Comparison of ENCODE assay signal across 1 cellular context in the genomic region with DNA sequence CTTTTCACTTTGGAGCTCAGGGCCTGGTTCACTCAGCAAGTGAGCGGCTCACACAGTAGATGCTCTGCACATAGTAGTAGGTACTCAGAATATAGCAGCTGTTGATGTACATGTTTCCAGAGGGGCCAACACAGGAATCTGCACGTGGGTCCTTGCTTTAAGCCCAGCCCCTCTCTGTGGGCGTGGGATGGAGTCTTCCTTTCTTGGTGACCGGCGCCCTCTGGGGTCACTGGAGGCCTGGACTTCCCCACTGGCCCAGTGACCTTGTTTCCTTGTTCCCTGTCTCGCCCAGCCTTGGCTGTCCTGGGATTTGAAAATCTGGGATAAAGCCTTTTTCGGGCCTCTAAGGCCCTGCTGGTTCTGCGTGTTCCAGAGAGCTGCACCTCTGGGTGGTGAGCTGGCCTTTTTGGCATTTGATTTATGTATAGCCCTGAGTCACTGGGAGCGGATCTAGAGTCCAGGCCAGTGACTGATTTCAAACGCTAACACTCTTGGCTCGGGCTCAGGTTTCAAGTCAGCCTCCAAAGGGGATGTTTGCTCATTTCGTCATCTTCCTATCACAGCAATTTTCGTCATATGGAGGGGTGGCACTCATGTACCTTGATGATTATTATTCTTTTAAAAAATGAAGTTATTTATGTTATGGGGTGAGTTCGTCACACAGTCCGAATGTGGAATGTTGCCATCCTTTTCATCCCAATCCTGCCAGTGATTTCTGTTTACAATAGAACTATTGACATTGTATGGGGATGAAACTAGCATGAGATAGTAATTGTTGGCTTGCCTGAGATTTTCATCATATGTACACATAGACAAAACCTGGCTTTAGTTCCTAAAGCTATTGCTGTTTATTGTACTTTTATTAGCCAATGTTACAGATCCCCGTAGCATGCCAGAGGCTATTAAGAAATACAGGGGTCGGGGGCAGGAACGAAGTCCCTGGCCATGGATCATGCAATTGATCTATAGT.
TF ChIP-seq lines count a peak whose summit lies in the region.

No MANE protein-coding gene starts in this region.

TF ChIP-seq in K562, 482 proteins besides CTCF, POLR2A, EP300 and RAD21 (continued from another document and continues in another):
- TF ChIP-seq, protein P1, sequence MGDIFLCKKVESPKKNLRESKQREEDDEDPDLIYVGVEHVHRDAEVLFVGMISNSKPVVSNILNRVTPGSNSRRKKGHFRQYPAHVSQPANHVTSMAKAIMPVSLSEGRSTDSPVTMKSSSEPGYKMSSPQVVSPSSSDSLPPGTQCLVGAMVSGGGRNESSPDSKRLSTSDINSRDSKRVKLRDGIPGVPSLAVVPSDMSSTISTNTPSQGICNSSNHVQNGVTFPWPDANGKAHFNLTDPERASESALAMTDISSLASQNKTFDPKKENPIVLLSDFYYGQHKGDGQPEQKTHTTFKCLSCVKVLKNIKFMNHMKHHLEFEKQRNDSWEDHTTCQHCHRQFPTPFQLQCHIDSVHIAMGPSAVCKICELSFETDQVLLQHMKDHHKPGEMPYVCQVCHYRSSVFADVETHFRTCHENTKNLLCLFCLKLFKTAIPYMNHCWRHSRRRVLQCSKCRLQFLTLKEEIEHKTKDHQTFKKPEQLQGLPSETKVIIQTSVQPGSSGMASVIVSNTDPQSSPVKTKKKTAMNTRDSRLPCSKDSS (IDR thresholded peaks at IDR 0.05; ENCODE audit: low read depth, partially characterized antibody) = no peak
- TF ChIP-seq ZFX (CRISPR knock-in tag; IDR thresholded peaks at IDR 0.05) = peak; percentile 85
- TF ChIP-seq STAT5B (CRISPR knock-in tag; IDR thresholded peaks at IDR 0.05) = no peak
- TF ChIP-seq ZNF444 (CRISPR knock-in tag; IDR thresholded peaks at IDR 0.05) = no peak
- TF ChIP-seq, protein P2, sequence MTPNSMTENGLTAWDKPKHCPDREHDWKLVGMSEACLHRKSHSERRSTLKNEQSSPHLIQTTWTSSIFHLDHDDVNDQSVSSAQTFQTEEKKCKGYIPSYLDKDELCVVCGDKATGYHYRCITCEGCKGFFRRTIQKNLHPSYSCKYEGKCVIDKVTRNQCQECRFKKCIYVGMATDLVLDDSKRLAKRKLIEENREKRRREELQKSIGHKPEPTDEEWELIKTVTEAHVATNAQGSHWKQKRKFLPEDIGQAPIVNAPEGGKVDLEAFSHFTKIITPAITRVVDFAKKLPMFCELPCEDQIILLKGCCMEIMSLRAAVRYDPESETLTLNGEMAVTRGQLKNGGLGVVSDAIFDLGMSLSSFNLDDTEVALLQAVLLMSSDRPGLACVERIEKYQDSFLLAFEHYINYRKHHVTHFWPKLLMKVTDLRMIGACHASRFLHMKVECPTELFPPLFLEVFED (CRISPR knock-in tag; conservative IDR thresholded peaks at IDR 0.05) = no peak
- no peak for TF ChIP-seq ZBTB8A (IDR thresholded peaks at IDR 0.05; ENCODE audit: partially characterized antibody)
- no peak for TF ChIP-seq FIP1L1 (IDR thresholded peaks at IDR 0.05; ENCODE audit: low read depth, low read length, poor library complexity, severe bottlenecking)
- peak; percentile 17 to 57 for TF ChIP-seq MAZ (CRISPR knock-in tag; conservative IDR thresholded peaks at IDR 0.05 in 1 of 2, IDR thresholded peaks at IDR 0.05 in 1 of 2)
- TF ChIP-seq MTA1 (IDR thresholded peaks at IDR 0.05; ENCODE audit: borderline replicate concordance) = 0 out of 2 replicates have a peak, but pooled peaks have one; percentile 50
- no peak for TF ChIP-seq KHSRP (IDR thresholded peaks at IDR 0.05)
- peak; percentile 69; the same call in 1 of the 2 replicates for TF ChIP-seq POLR2H (tag; IDR thresholded peaks at IDR 0.05; ENCODE audit: low read depth)
- TF ChIP-seq PHTF2 (CRISPR knock-in tag; IDR thresholded peaks at IDR 0.05) = no peak
- TF ChIP-seq NCOA1 (IDR thresholded peaks at IDR 0.05; ENCODE audit: low read depth) = peak; percentile 69; the same call in 1 of the 2 replicates
- TF ChIP-seq, protein P3, sequence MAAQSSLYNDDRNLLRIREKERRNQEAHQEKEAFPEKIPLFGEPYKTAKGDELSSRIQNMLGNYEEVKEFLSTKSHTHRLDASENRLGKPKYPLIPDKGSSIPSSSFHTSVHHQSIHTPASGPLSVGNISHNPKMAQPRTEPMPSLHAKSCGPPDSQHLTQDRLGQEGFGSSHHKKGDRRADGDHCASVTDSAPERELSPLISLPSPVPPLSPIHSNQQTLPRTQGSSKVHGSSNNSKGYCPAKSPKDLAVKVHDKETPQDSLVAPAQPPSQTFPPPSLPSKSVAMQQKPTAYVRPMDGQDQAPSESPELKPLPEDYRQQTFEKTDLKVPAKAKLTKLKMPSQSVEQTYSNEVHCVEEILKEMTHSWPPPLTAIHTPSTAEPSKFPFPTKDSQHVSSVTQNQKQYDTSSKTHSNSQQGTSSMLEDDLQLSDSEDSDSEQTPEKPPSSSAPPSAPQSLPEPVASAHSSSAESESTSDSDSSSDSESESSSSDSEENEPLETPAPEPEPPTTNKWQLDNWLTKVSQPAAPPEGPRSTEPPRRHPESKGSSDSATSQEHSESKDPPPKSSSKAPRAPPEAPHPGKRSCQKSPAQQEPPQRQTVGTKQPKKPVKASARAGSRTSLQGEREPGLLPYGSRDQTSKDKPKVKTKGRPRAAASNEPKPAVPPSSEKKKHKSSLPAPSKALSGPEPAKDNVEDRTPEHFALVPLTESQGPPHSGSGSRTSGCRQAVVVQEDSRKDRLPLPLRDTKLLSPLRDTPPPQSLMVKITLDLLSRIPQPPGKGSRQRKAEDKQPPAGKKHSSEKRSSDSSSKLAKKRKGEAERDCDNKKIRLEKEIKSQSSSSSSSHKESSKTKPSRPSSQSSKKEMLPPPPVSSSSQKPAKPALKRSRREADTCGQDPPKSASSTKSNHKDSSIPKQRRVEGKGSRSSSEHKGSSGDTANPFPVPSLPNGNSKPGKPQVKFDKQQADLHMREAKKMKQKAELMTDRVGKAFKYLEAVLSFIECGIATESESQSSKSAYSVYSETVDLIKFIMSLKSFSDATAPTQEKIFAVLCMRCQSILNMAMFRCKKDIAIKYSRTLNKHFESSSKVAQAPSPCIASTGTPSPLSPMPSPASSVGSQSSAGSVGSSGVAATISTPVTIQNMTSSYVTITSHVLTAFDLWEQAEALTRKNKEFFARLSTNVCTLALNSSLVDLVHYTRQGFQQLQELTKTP (IDR thresholded peaks at IDR 0.05; ENCODE audit: low read depth in 1 of 2, partially characterized antibody in 2 of 2) = peak in 1 of 2 experiments; percentile 4
- TF ChIP-seq GATA2 (CRISPR knock-in tag; IDR thresholded peaks at IDR 0.05) = no peak
- no peak for TF ChIP-seq SNRNP70 (optimal IDR thresholded peaks at IDR 0.05; ENCODE audit: low read depth, low read length)
- no peak for TF ChIP-seq MYNN (IDR thresholded peaks at IDR 0.05)
- no peak for TF ChIP-seq MYNN (CRISPR knock-in tag; IDR thresholded peaks at IDR 0.05)
- TF ChIP-seq NFE2L1 (tag; IDR thresholded peaks at IDR 0.05; ENCODE audit: borderline replicate concordance, low read depth) = no peak
- TF ChIP-seq MTA3 (IDR thresholded peaks at IDR 0.05; ENCODE audit: borderline replicate concordance) = peak; percentile 81; the same call in 1 of the 2 replicates
- TF ChIP-seq, protein P4, sequence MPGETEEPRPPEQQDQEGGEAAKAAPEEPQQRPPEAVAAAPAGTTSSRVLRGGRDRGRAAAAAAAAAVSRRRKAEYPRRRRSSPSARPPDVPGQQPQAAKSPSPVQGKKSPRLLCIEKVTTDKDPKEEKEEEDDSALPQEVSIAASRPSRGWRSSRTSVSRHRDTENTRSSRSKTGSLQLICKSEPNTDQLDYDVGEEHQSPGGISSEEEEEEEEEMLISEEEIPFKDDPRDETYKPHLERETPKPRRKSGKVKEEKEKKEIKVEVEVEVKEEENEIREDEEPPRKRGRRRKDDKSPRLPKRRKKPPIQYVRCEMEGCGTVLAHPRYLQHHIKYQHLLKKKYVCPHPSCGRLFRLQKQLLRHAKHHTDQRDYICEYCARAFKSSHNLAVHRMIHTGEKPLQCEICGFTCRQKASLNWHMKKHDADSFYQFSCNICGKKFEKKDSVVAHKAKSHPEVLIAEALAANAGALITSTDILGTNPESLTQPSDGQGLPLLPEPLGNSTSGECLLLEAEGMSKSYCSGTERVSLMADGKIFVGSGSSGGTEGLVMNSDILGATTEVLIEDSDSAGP (CRISPR knock-in tag; IDR thresholded peaks at IDR 0.05) = no peak
- TF ChIP-seq POU5F1 (IDR thresholded peaks at IDR 0.05; ENCODE audit: borderline replicate concordance, low read depth, low read length, partially characterized antibody) = no peak
- 0 out of 2 replicates have a peak, but pooled peaks have one; percentile 5 for TF ChIP-seq ZNF384 (IDR thresholded peaks at IDR 0.05; ENCODE audit: low read depth, low read length)
- TF ChIP-seq, protein P5, sequence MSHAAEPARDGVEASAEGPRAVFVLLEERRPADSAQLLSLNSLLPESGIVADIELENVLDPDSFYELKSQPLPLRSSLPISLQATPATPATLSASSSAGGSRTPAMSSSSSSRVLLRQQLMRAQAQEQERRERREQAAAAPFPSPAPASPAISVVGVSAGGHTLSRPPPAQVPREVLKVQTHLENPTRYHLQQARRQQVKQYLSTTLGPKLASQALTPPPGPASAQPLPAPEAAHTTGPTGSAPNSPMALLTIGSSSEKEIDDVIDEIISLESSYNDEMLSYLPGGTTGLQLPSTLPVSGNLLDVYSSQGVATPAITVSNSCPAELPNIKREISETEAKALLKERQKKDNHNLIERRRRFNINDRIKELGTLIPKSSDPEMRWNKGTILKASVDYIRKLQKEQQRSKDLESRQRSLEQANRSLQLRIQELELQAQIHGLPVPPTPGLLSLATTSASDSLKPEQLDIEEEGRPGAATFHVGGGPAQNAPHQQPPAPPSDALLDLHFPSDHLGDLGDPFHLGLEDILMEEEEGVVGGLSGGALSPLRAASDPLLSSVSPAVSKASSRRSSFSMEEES (CRISPR knock-in tag; IDR thresholded peaks at IDR 0.05) = no peak
- TF ChIP-seq EGR1 (conservative IDR thresholded peaks at IDR 0.05) = peak; percentile 77
- peak; percentile 95 for TF ChIP-seq FOSL1 (tag; conservative IDR thresholded peaks at IDR 0.05)
- TF ChIP-seq, protein P6, sequence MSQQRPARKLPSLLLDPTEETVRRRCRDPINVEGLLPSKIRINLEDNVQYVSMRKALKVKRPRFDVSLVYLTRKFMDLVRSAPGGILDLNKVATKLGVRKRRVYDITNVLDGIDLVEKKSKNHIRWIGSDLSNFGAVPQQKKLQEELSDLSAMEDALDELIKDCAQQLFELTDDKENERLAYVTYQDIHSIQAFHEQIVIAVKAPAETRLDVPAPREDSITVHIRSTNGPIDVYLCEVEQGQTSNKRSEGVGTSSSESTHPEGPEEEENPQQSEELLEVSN (IDR thresholded peaks at IDR 0.05; ENCODE audit: borderline replicate concordance in 1 of 2, extremely low read depth in 1 of 2, insufficient read depth in 1 of 2, insufficient read length in 1 of 2, low read depth in 1 of 2, low read length in 1 of 2, poor library complexity in 1 of 2, severe bottlenecking in 1 of 2) = peak in 1 of 2 experiments; percentile 23
- no peak for TF ChIP-seq ZNF124 (CRISPR knock-in tag; IDR thresholded peaks at IDR 0.05)
- TF ChIP-seq SRSF1 (IDR thresholded peaks at IDR 0.05; ENCODE audit: low read depth, low read length) = no peak
- 0 out of 4 replicates have a peak, but pooled peaks of 1 of the 2 experiments have one; percentile 22 for TF ChIP-seq CSDE1 (IDR thresholded peaks at IDR 0.05)
- TF ChIP-seq NR2C2 (CRISPR knock-in tag; IDR thresholded peaks at IDR 0.05) = no peak
- peak; percentile 78 for TF ChIP-seq NR2C2 (tag; IDR thresholded peaks at IDR 0.05)
- TF ChIP-seq ZNF79 (CRISPR knock-in tag; IDR thresholded peaks at IDR 0.05; ENCODE audit: low read depth) = no peak
- TF ChIP-seq ZNF57 (CRISPR knock-in tag; IDR thresholded peaks at IDR 0.05) = no peak
- TF ChIP-seq GABPA (tag; conservative IDR thresholded peaks at IDR 0.05; ENCODE audit: low read depth) = peak; percentile 55
- no peak for TF ChIP-seq LARP7 (IDR thresholded peaks at IDR 0.05)
- no peak for TF ChIP-seq SRSF3 (IDR thresholded peaks at IDR 0.05; ENCODE audit: insufficient read depth, low read length)
- no peak for TF ChIP-seq PCBP2 (IDR thresholded peaks at IDR 0.05; ENCODE audit: low read depth, low read length, poor library complexity, severe bottlenecking)
- TF ChIP-seq ZNF76 (CRISPR knock-in tag; IDR thresholded peaks at IDR 0.05; ENCODE audit: borderline replicate concordance) = no peak
- TF ChIP-seq HDAC8 (tag; IDR thresholded peaks at IDR 0.05) = peak; percentile 79
- TF ChIP-seq, protein P7, sequence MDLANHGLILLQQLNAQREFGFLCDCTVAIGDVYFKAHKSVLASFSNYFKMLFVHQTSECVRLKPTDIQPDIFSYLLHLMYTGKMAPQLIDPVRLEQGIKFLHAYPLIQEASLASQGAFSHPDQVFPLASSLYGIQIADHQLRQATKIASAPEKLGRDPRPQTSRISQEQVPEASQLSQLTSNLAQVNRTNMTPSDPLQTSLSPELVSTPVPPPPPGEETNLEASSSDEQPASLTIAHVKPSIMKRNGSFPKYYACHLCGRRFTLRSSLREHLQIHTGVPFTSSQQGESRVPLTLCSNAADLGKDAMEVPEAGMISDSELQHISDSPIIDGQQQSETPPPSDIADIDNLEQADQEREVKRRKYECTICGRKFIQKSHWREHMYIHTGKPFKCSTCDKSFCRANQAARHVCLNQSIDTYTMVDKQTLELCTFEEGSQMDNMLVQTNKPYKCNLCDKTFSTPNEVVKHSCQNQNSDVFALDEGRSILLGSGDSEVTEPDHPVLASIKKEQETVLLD (IDR thresholded peaks at IDR 0.05) = no peak
- peak; percentile 81 for TF ChIP-seq NFIC (IDR thresholded peaks at IDR 0.05)
- 0 out of 2 replicates have a peak, but pooled peaks have one; percentile 13 for TF ChIP-seq GABPB1 (CRISPR knock-in tag; IDR thresholded peaks at IDR 0.05)
- peak; percentile 100 for TF ChIP-seq MEIS2 (IDR thresholded peaks at IDR 0.05; ENCODE audit: partially characterized antibody)
- TF ChIP-seq BRCA1 (IDR thresholded peaks at IDR 0.05) = no peak
- TF ChIP-seq BRCA1 (CRISPR knock-in tag; IDR thresholded peaks at IDR 0.05) = no peak
- peak; percentile 32; the same call in 1 of the 2 replicates for TF ChIP-seq FOXJ2 (tag; IDR thresholded peaks at IDR 0.05)
- no peak for TF ChIP-seq PTBP1 (IDR thresholded peaks at IDR 0.05; ENCODE audit: low read depth, low read length)
- TF ChIP-seq ZNF143 (CRISPR knock-in tag; IDR thresholded peaks at IDR 0.05) = no peak
- TF ChIP-seq HDAC1 (IDR thresholded peaks at IDR 0.05) = peak in 1 of 2 experiments; percentile 80; a peak in 2 of 4 replicates
- TF ChIP-seq, protein P8, sequence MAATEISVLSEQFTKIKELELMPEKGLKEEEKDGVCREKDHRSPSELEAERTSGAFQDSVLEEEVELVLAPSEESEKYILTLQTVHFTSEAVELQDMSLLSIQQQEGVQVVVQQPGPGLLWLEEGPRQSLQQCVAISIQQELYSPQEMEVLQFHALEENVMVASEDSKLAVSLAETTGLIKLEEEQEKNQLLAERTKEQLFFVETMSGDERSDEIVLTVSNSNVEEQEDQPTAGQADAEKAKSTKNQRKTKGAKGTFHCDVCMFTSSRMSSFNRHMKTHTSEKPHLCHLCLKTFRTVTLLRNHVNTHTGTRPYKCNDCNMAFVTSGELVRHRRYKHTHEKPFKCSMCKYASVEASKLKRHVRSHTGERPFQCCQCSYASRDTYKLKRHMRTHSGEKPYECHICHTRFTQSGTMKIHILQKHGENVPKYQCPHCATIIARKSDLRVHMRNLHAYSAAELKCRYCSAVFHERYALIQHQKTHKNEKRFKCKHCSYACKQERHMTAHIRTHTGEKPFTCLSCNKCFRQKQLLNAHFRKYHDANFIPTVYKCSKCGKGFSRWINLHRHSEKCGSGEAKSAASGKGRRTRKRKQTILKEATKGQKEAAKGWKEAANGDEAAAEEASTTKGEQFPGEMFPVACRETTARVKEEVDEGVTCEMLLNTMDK (IDR thresholded peaks at IDR 0.05; ENCODE audit: borderline replicate concordance, insufficient read depth, low read depth, low read length, poor library complexity, severe bottlenecking) = no peak
- peak; percentile 58 for TF ChIP-seq CBFA2T3 (IDR thresholded peaks at IDR 0.05)
- TF ChIP-seq MED1 (CRISPR knock-in tag; IDR thresholded peaks at IDR 0.05; ENCODE audit: borderline replicate concordance) = no peak
- no peak for TF ChIP-seq ZKSCAN8 (CRISPR knock-in tag; IDR thresholded peaks at IDR 0.05)
